15 cellular contexts compared by ENCODE assay signal in the genomic region with DNA sequence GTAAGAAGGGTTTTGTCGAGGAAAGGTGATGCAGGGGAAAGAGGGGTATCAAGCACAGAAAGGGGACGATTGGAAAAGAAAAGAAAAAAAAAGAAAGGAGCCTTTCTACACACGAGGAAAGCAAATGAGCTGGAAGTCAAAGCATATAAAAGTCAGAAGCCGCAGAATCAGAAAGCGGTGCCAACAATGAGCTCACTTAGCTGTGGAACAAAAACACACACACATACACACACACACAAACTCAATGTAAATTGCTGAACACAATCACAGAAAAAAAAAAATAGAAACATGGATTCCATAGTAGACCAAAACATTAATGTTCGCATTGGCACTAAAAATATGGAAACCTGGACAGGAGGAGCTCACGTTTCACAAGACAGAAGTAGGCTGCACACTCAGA.
A peak's percentile ranks its signal among the peaks of the same experiment; 100 is the strongest.
DNase-seq lines count a peak whose midpoint lies in the region; ATAC-seq and TF ChIP-seq lines count a peak whose summit lies in the region.
"Had no signal": no experiment of that assay in that cellular context is flagged by ENCODE, and none has a peak within 500 bp of the region (broad histone marks: within the 10 kb centered on the region; RNA-seq: fewer than 3 reads in every experiment).

No MANE protein-coding gene starts in this region.

- in situ Hi-C loops in astrocyte of the cerebellum (cut with HindIII; ENCODE audit: low sequenced_read_pairs), result no loop called here
- in situ Hi-C loops in ACHN (cut with HindIII; ENCODE audit: low pct_ligation_motif_present, low pct_unique_long_range_greater_than_20kb, low sequenced_read_pairs), result no loop called here

- TF ChIP-seq CTCF in LNCaP clone FGC (IDR thresholded peaks at IDR 0.05; ENCODE audit: control insufficient read depth, extremely low read depth, insufficient read depth) (no peak), astrocyte of the cerebellum (IDR thresholded peaks at IDR 0.05; ENCODE audit: low read depth, low read length, missing control alignments) (no peak), fibroblast of mammary gland (conservative IDR thresholded peaks at IDR 0.05; ENCODE audit: control insufficient read depth, insufficient read depth, low read depth, low read length) (no peak)

- H3K4me3 ChIP-seq in LNCaP clone FGC (ENCODE audit: low read depth, low read length), result no peak overlapping the region
- no peak overlapping the region for H3K4me3 ChIP-seq in astrocyte of the cerebellum (ENCODE audit: low read depth, low read length)
- no peak overlapping the region for H3K4me3 ChIP-seq in fibroblast of mammary gland (ENCODE audit: control insufficient read depth, low read depth, low read length)

- ATAC-seq in GM21619 (IDR thresholded peaks at IDR 0.05; ENCODE audit: unreplicated experiment), result no peak
- ATAC-seq: HepG2 had no signal

- DNase-seq in LNCaP clone FGC (ENCODE audit: low read depth), result peak; percentile 26
- DNase-seq in astrocyte of the cerebellum (ENCODE audit: low read depth), result peak; percentile 13
- DNase-seq in fibroblast of mammary gland (ENCODE audit: low read depth), result peak; percentile 15
- no peak for DNase-seq in ACHN
- no peak for DNase-seq in activated CD4-positive, alpha-beta T cell treated with anti-CD3 and anti-CD28 coated beads for 48 hours
- DNase-seq in RPMI8226, result no peak
- DNase-seq: AML-193; Caco-2; CD4-positive, alpha-beta T cell; DMS79; GDM1; GOT3; H9 had no signal

Comparison
In these comparisons a context has a peak if more than half of its experiments do, and no peak if none do; other contexts are left out.
1. DNase-seq: peak in LNCaP clone FGC (single experiment), astrocyte of the cerebellum (single experiment) and fibroblast of mammary gland (single experiment); none in ACHN (single experiment), activated CD4-positive, alpha-beta T cell treated with anti-CD3 and anti-CD28 coated beads for 48 hours (single experiment) and RPMI8226 (single experiment).